ENCODE assay signal across 22 cellular contexts in the genomic region with DNA sequence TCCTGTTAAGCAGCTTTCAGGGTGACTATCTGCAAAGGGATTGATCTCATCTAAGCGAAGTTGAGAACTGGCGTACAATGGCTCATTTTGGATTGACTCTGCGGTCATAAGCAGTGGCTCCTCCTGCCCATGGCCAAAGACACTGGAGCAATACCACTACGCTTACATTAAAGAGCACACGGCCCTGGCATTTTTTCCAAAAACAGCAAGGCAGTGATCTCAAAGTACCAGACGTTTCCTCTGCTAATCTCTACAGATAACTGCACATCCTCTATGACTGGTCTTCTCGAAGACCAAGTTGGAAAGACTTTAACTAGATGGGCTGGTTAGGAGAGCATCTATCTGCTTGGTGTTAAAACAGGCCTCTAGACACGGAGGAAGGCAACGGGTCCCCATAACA. TPM values are rescaled to one million over a fixed set of nuclear protein-coding genes. Genes with fewer than 3 reads are reported as not detected.
A peak's percentile ranks its signal among the peaks of the same experiment; 100 is the strongest.
DNase-seq lines count a peak whose midpoint lies in the region; ATAC-seq and TF ChIP-seq lines count a peak whose summit lies in the region.
"Had no signal": no experiment of that assay in that cellular context is flagged by ENCODE, and none has a peak within 500 bp of the region (broad histone marks: within the 10 kb centered on the region; RNA-seq: fewer than 3 reads in every experiment).

No MANE protein-coding gene starts in this region.

- no peak for ATAC-seq in activated naive CD8-positive, alpha-beta T cell treated with anti-CD3 and anti-CD28 coated beads, Interleukin-2, amount 50 U/mL, for 24 hours
- ATAC-seq in T-helper 17 cell = no peak
- ATAC-seq in HG02763 (IDR thresholded peaks at IDR 0.05; ENCODE audit: unreplicated experiment) = no peak
- ATAC-seq in GM18861 (IDR thresholded peaks at IDR 0.05; ENCODE audit: unreplicated experiment) = no peak
- ATAC-seq: foreskin keratinocyte had no signal

- DNase-seq in activated naive CD8-positive, alpha-beta T cell treated with anti-CD3 and anti-CD28 coated beads, Interleukin-2, amount 50 U/mL, for 24 hours = no peak
- DNase-seq in T-helper 17 cell (no peak), hepatocyte (ENCODE audit: low spot score) (no peak)
- DNase-seq in activated naive CD4-positive, alpha-beta T cell treated with anti-CD3 and anti-CD28 coated beads, Interleukin-2, amount 50 U/mL, for 16 hours = no peak
- DNase-seq: ACHN; activated CD4-positive, CD25-positive, alpha-beta regulatory T cell treated with anti-CD3 and anti-CD28 coated beads, Interleukin-2, amount 50 U/mL, for 72 hours; activated CD8-positive, alpha-beta memory T cell treated with anti-CD3 and anti-CD28 coated beads, Interleukin-2, amount 50 U/mL, for 48 hours; activated naive CD8-positive, alpha-beta T cell treated with anti-CD3 and anti-CD28 coated beads, Interleukin-2, amount 10 ng/mL, durations not matched to agents 7 days and 5 days; endodermal cell; foreskin keratinocyte; IMR-90; mammary epithelial cell; NCI-H2029 treated with DMSO at 0.1 percent for 48 hours; NCI-H524 treated with DMSO at 0.1 percent for 48 hours; PC-9; upper lobe of left lung had no signal

- WGBS in hepatocyte (ENCODE audit: low lambda C conversion rate, missing lambda C conversion rate) = 66% methylated on average over 9 of the region's 9 CpGs
- WGBS in thymus = 39% methylated on average over 9 of the region's 9 CpGs

- H3K27ac Mint-ChIP-seq in activated naive CD8-positive, alpha-beta T cell = no peak overlapping the region
- H3K27ac Mint-ChIP-seq in activated naive CD8-positive, alpha-beta T cell treated with anti-CD3 and anti-CD28 coated beads, Interleukin-2, amount 50 U/mL, for 24 hours = no peak overlapping the region
- peak overlapping the region; percentile 57 for H3K27ac Mint-ChIP-seq in T-helper 17 cell
- H3K27ac Mint-ChIP-seq: activated naive CD8-positive, alpha-beta T cell treated with anti-CD3 and anti-CD28 coated beads, Interleukin-2, amount 10 ng/mL, durations not matched to agents 7 days and 5 days; endodermal cell had no signal

- no peaks in the 10 kb centered on the region for H3K9me2 ChIP-seq in hepatocyte (replicated peaks; ENCODE audit: insufficient read depth)

- H4K20me1 ChIP-seq in hepatocyte (ENCODE audit: insufficient read depth, poor library complexity, severe bottlenecking) = no peaks in the 10 kb centered on the region

- peak overlapping the region; percentile 88 for H3K4me3 Mint-ChIP-seq in activated naive CD8-positive, alpha-beta T cell
- H3K4me3 Mint-ChIP-seq in activated naive CD8-positive, alpha-beta T cell treated with anti-CD3 and anti-CD28 coated beads, Interleukin-2, amount 50 U/mL, for 24 hours = no peak overlapping the region
- H3K4me3 Mint-ChIP-seq in T-helper 17 cell = no peak overlapping the region
- H3K4me3 Mint-ChIP-seq: activated naive CD8-positive, alpha-beta T cell treated with anti-CD3 and anti-CD28 coated beads, Interleukin-2, amount 10 ng/mL, durations not matched to agents 7 days and 5 days had no signal

- H3K36me3 Mint-ChIP-seq in activated naive CD8-positive, alpha-beta T cell = peaks cover 2% of the 10 kb centered on the region
- H3K36me3 Mint-ChIP-seq in activated naive CD8-positive, alpha-beta T cell treated with anti-CD3 and anti-CD28 coated beads, Interleukin-2, amount 50 U/mL, for 24 hours (ENCODE audit: low read depth) = peaks cover 16% of the 10 kb centered on the region
- H3K36me3 Mint-ChIP-seq in T-helper 17 cell (ENCODE audit: low read depth) = peaks cover 3% of the 10 kb centered on the region

- no peak for TF ChIP-seq CTCF in hepatocyte (IDR thresholded peaks at IDR 0.05; ENCODE audit: poor library complexity)

- H3K4me2 ChIP-seq in hepatocyte = peak overlapping the region; percentile 100

- no peaks in the 10 kb centered on the region for H3K9me3 Mint-ChIP-seq in activated naive CD8-positive, alpha-beta T cell (ENCODE audit: low read depth)
- no peaks in the 10 kb centered on the region for H3K9me3 Mint-ChIP-seq in activated naive CD8-positive, alpha-beta T cell treated with anti-CD3 and anti-CD28 coated beads, Interleukin-2, amount 50 U/mL, for 24 hours
- H3K9me3 Mint-ChIP-seq: activated naive CD8-positive, alpha-beta T cell treated with anti-CD3 and anti-CD28 coated beads, Interleukin-2, amount 10 ng/mL, durations not matched to agents 7 days and 5 days; endodermal cell had no signal

- H3K36me3 ChIP-seq in hepatocyte (replicated peaks; ENCODE audit: insufficient read depth, low read depth) (no peaks in the 10 kb centered on the region), thymus (ENCODE audit: control insufficient read depth, insufficient read depth) (peaks cover 21% of the 10 kb centered on the region)
- H3K36me3 ChIP-seq: cardiac muscle cell, upper lobe of left lung had no signal

- H3K79me2 ChIP-seq in hepatocyte = peaks cover 50% of the 10 kb centered on the region

- peaks cover 44% of the 10 kb centered on the region for H3K4me1 Mint-ChIP-seq in activated naive CD8-positive, alpha-beta T cell (ENCODE audit: low read depth)
- H3K4me1 Mint-ChIP-seq in activated naive CD8-positive, alpha-beta T cell treated with anti-CD3 and anti-CD28 coated beads, Interleukin-2, amount 50 U/mL, for 24 hours = peaks cover 40% of the 10 kb centered on the region
- peaks cover 28% of the 10 kb centered on the region for H3K4me1 Mint-ChIP-seq in T-helper 17 cell

- H3K4me1 ChIP-seq in hepatocyte (ENCODE audit: insufficient read depth) = peaks cover 28% of the 10 kb centered on the region
- peaks cover 17% of the 10 kb centered on the region for H3K4me1 ChIP-seq in thymus (ENCODE audit: control insufficient read depth, insufficient read depth, low read length)
- H3K4me1 ChIP-seq: foreskin keratinocyte had no signal

- no peaks in the 10 kb centered on the region for H3K27me3 Mint-ChIP-seq in activated naive CD8-positive, alpha-beta T cell
- H3K27me3 Mint-ChIP-seq in activated naive CD8-positive, alpha-beta T cell treated with anti-CD3 and anti-CD28 coated beads, Interleukin-2, amount 50 U/mL, for 24 hours = no peaks in the 10 kb centered on the region
- H3K27me3 Mint-ChIP-seq in T-helper 17 cell = no peaks in the 10 kb centered on the region

- H3K4me3 ChIP-seq in hepatocyte (no peak overlapping the region), thymus (ENCODE audit: low read length) (peak overlapping the region; percentile 97)
- H3K4me3 ChIP-seq: cardiac muscle cell, PC-9, skin epidermis had no signal

- H3K9me3 ChIP-seq in T-helper 17 cell (ENCODE audit: control insufficient read depth, low read length, poor library complexity, severe bottlenecking) (no peaks in the 10 kb centered on the region), hepatocyte (ENCODE audit: low read depth) (no peaks in the 10 kb centered on the region), thymus (ENCODE audit: control insufficient read depth) (no peaks in the 10 kb centered on the region)
- H3K9me3 ChIP-seq: upper lobe of left lung had no signal

- H3K27me3 ChIP-seq in hepatocyte (no peaks in the 10 kb centered on the region), thymus (ENCODE audit: control insufficient read depth, insufficient read depth) (no peaks in the 10 kb centered on the region)
- H3K27me3 ChIP-seq: foreskin keratinocyte, upper lobe of left lung had no signal

- no peak overlapping the region for H3K27ac ChIP-seq in hepatocyte
- H3K27ac ChIP-seq in thymus (ENCODE audit: low read depth) = peak overlapping the region; percentile 87
- H3K27ac ChIP-seq: cardiac muscle cell, foreskin keratinocyte, PC-9 had no signal

- H2AFZ ChIP-seq in hepatocyte = no peak overlapping the region
- H2AFZ ChIP-seq: PC-9 had no signal

RNA-seq across cellular contexts. Expression of gene PITPNM2, which starts 2.7 kb away (rescaled TPM):
- 10 to 100 TPM; 21.7 to 47.9 TPM for total RNA-seq in T-helper 17 cell
- 2.2 and 3.6 TPM in 2 replicates for total RNA-seq in hepatocyte
- polyA plus RNA-seq in hepatocyte = 5.7 and 6.3 TPM in 2 replicates
- 56.8 TPM for polyA plus RNA-seq in thymus
